Comparison of ENCODE assay signal across 1 cellular context in the genomic region with DNA sequence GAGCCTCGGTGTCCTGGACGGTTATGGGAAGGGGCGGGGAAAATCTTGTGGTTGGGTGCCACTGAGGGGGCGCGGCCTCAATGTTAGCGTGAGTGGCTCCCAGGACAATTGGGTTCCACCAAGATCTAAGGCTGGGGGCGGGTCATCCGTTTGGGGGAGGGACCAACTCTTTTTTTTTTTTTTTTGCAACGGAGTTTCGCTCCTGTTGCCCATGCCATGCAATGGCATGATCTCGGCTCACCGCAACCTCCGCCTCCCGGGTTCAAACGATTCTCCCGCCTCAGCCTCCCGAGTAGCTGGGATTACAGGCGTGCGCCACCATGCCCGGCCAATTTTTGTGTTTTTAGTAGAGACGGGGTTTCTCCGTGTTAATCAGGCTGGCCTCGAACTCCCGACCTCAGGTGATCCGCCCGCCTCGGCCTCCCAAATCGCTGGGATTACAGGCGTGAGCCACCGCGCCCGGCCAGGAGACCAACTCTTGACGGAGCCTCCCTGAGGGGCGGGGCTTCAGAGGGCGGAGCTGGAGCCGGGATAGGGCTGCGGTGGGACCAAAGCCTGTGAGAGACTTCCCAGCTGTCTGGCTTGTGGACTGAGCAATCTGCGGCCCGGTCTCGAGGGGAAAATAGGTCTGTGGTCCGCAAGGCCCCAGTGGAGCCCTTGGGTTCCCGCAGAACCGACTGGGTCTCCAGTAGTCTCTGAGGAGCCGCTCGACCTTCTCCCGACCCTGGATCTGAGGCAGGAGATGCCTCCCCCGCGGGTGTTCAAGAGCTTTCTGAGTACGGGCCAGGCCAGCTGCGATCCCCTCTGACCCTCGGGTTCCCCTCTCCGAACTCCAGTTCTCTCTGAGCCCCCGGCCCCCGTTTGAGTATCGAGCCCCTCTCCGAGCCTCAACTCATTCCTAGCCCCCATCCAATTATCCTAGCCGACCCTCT.
A peak's percentile ranks its signal among the peaks of the same experiment; 100 is the strongest.
TF ChIP-seq lines count a peak whose summit lies in the region.

No MANE protein-coding gene starts in this region.

TF ChIP-seq in HepG2, 621 proteins besides CTCF, POLR2A, EP300 and RAD21 (continued from another document and continues in another):
- TF ChIP-seq ZNF530 (CRISPR knock-in tag; IDR thresholded peaks at IDR 0.05; ENCODE audit: low read depth) (no peak), ZFY (CRISPR knock-in tag; IDR thresholded peaks at IDR 0.05) (peak; percentile 90), SOX6 (IDR thresholded peaks at IDR 0.05) (no peak), SOX6 (CRISPR knock-in tag; IDR thresholded peaks at IDR 0.05) (peak; percentile 36; the same call in 1 of the 2 replicates), DMAP1 (CRISPR knock-in tag; IDR thresholded peaks at IDR 0.05) (no peak; the same call in none of the 2 replicates), CEBPB (IDR thresholded peaks at IDR 0.05; ENCODE audit: borderline replicate concordance, low read depth, low read length) (no peak), DR1 (CRISPR knock-in tag; IDR thresholded peaks at IDR 0.05) (no peak; the same call in 1 of the 2 replicates), FOXA3 (CRISPR knock-in tag; IDR thresholded peaks at IDR 0.05) (peak; percentile 60), ZNF776 (CRISPR knock-in tag; IDR thresholded peaks at IDR 0.05) (0 out of 2 replicates have a peak, but pooled peaks have one; percentile 49), ZC3H13 (CRISPR knock-in tag; IDR thresholded peaks at IDR 0.05) (no peak; the same call in 1 of the 2 replicates), MTF2 (CRISPR knock-in tag; IDR thresholded peaks at IDR 0.05; ENCODE audit: borderline replicate concordance) (no peak), TMF1 (CRISPR knock-in tag; IDR thresholded peaks at IDR 0.05; ENCODE audit: low read depth) (no peak), KAT2B (IDR thresholded peaks at IDR 0.05; ENCODE audit: borderline replicate concordance, low read depth, low read length) (no peak), MEIS1 (CRISPR knock-in tag; IDR thresholded peaks at IDR 0.05; ENCODE audit: borderline replicate concordance) (no peak; the same call in 1 of the 2 replicates), ZNF703 (CRISPR knock-in tag; IDR thresholded peaks at IDR 0.05; ENCODE audit: borderline replicate concordance) (no peak; the same call in 1 of the 2 replicates), ZKSCAN8 (CRISPR knock-in tag; IDR thresholded peaks at IDR 0.05; ENCODE audit: borderline replicate concordance) (no peak; the same call in 1 of the 2 replicates), TOE1 (CRISPR knock-in tag; IDR thresholded peaks at IDR 0.05) (no peak; the same call in 1 of the 2 replicates), ZNF138 (CRISPR knock-in tag; IDR thresholded peaks at IDR 0.05; ENCODE audit: low read depth) (0 out of 2 replicates have a peak, but pooled peaks have one; percentile 10), YEATS2 (CRISPR knock-in tag; IDR thresholded peaks at IDR 0.05; ENCODE audit: borderline replicate concordance) (peak; percentile 41), KLF6 (CRISPR knock-in tag; IDR thresholded peaks at IDR 0.05) (0 out of 2 replicates have a peak, but pooled peaks have one; percentile 42), YEATS4 (CRISPR knock-in tag; IDR thresholded peaks at IDR 0.05; ENCODE audit: borderline replicate concordance) (peak; percentile 85), SALL1 (CRISPR knock-in tag; IDR thresholded peaks at IDR 0.05) (peak; percentile 88), ZSCAN22 (CRISPR knock-in tag; IDR thresholded peaks at IDR 0.05) (peak; percentile 66; the same call in 1 of the 2 replicates), ATAD3A (CRISPR knock-in tag; IDR thresholded peaks at IDR 0.05) (no peak), TOPORS (CRISPR knock-in tag; IDR thresholded peaks at IDR 0.05) (no peak), NFRKB (IDR thresholded peaks at IDR 0.05) (no peak), ZNF670 (CRISPR knock-in tag; IDR thresholded peaks at IDR 0.05; ENCODE audit: borderline replicate concordance) (no peak; the same call in 1 of the 2 replicates), NCOR1 (IDR thresholded peaks at IDR 0.05; ENCODE audit: borderline replicate concordance, low read length) (peak; percentile 69; the same call in 1 of the 2 replicates), HDAC1 (CRISPR knock-in tag; IDR thresholded peaks at IDR 0.05) (peak; percentile 74), ZNF761 (CRISPR knock-in tag; conservative IDR thresholded peaks at IDR 0.05) (peak; percentile 42; the same call in 1 of the 2 replicates), ZBTB42 (CRISPR knock-in tag; IDR thresholded peaks at IDR 0.05) (no peak), ZFAT (CRISPR knock-in tag; conservative IDR thresholded peaks at IDR 0.05) (no peak; the same call in 1 of the 2 replicates), TP53 (CRISPR knock-in tag; conservative IDR thresholded peaks at IDR 0.05) (peak; percentile 88; the same call in 1 of the 2 replicates), PTBP1 (IDR thresholded peaks at IDR 0.05; ENCODE audit: low read depth, low read length, poor library complexity, severe bottlenecking) (peak; percentile 68), ZNF720 (CRISPR knock-in tag; IDR thresholded peaks at IDR 0.05) (no peak), JUND (CRISPR knock-in tag; IDR thresholded peaks at IDR 0.05) (0 out of 2 replicates have a peak, but pooled peaks have one; percentile 25), KLF11 (CRISPR knock-in tag; IDR thresholded peaks at IDR 0.05) (0 out of 2 replicates have a peak, but pooled peaks have one; percentile 31), GATAD1 (CRISPR knock-in tag; IDR thresholded peaks at IDR 0.05) (no peak; the same call in 1 of the 2 replicates), SMYD3 (CRISPR knock-in tag; IDR thresholded peaks at IDR 0.05) (no peak; the same call in 1 of the 2 replicates), SIX4 (CRISPR knock-in tag; IDR thresholded peaks at IDR 0.05) (no peak), ETV6 (CRISPR knock-in tag; conservative IDR thresholded peaks at IDR 0.05) (0 out of 2 replicates have a peak, but pooled peaks have one; percentile 83), ZFP36 (IDR thresholded peaks at IDR 0.05; ENCODE audit: borderline replicate concordance, low read depth, low read length, partially characterized antibody) (no peak), NPAS2 (CRISPR knock-in tag; IDR thresholded peaks at IDR 0.05; ENCODE audit: borderline replicate concordance) (no peak; the same call in 1 of the 2 replicates), ZNF552 (CRISPR knock-in tag; IDR thresholded peaks at IDR 0.05; ENCODE audit: borderline replicate concordance) (0 out of 2 replicates have a peak, but pooled peaks have one; percentile 63), SCMH1 (CRISPR knock-in tag; IDR thresholded peaks at IDR 0.05; ENCODE audit: borderline replicate concordance) (no peak), ZNF441 (CRISPR knock-in tag; IDR thresholded peaks at IDR 0.05; ENCODE audit: borderline replicate concordance) (peak; percentile 83; the same call in 1 of the 2 replicates), DNMT1 (CRISPR knock-in tag; IDR thresholded peaks at IDR 0.05) (peak; percentile 78), POGZ (CRISPR knock-in tag; IDR thresholded peaks at IDR 0.05) (peak; percentile 92), ZNF331 (CRISPR knock-in tag; IDR thresholded peaks at IDR 0.05) (peak; percentile 54; the same call in 1 of the 2 replicates), KMT2B (CRISPR knock-in tag; IDR thresholded peaks at IDR 0.05) (0 out of 2 replicates have a peak, but pooled peaks have one; percentile 48)
- TF ChIP-seq, protein P1, sequence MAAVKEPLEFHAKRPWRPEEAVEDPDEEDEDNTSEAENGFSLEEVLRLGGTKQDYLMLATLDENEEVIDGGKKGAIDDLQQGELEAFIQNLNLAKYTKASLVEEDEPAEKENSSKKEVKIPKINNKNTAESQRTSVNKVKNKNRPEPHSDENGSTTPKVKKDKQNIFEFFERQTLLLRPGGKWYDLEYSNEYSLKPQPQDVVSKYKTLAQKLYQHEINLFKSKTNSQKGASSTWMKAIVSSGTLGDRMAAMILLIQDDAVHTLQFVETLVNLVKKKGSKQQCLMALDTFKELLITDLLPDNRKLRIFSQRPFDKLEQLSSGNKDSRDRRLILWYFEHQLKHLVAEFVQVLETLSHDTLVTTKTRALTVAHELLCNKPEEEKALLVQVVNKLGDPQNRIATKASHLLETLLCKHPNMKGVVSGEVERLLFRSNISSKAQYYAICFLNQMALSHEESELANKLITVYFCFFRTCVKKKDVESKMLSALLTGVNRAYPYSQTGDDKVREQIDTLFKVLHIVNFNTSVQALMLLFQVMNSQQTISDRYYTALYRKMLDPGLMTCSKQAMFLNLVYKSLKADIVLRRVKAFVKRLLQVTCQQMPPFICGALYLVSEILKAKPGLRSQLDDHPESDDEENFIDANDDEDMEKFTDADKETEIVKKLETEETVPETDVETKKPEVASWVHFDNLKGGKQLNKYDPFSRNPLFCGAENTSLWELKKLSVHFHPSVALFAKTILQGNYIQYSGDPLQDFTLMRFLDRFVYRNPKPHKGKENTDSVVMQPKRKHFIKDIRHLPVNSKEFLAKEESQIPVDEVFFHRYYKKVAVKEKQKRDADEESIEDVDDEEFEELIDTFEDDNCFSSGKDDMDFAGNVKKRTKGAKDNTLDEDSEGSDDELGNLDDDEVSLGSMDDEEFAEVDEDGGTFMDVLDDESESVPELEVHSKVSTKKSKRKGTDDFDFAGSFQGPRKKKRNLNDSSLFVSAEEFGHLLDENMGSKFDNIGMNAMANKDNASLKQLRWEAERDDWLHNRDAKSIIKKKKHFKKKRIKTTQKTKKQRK (IDR thresholded peaks at IDR 0.05; ENCODE audit: low read length): no peak
- TF ChIP-seq, protein P2, sequence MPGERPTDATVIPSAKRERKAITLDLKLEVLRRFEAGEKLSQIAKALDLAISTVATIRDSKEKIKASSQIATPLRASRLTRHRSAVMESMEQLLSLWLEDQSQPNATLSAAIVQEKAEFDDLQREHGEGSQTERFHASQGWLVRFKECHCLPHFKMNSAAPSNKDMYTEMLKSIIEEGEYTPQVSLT (CRISPR knock-in tag; IDR thresholded peaks at IDR 0.05; ENCODE audit: borderline replicate concordance, low read depth): no peak
- TF ChIP-seq, protein P3, sequence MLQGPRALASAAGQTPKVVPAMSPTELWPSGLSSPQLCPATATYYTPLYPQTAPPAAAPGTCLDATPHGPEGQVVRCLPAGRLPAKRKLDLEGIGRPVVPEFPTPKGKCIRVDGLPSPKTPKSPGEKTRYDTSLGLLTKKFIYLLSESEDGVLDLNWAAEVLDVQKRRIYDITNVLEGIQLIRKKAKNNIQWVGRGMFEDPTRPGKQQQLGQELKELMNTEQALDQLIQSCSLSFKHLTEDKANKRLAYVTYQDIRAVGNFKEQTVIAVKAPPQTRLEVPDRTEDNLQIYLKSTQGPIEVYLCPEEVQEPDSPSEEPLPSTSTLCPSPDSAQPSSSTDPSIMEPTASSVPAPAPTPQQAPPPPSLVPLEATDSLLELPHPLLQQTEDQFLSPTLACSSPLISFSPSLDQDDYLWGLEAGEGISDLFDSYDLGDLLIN (CRISPR knock-in tag; IDR thresholded peaks at IDR 0.05; ENCODE audit: borderline replicate concordance): 0 out of 2 replicates have a peak, but pooled peaks have one; percentile 55
- TF ChIP-seq, protein P4, sequence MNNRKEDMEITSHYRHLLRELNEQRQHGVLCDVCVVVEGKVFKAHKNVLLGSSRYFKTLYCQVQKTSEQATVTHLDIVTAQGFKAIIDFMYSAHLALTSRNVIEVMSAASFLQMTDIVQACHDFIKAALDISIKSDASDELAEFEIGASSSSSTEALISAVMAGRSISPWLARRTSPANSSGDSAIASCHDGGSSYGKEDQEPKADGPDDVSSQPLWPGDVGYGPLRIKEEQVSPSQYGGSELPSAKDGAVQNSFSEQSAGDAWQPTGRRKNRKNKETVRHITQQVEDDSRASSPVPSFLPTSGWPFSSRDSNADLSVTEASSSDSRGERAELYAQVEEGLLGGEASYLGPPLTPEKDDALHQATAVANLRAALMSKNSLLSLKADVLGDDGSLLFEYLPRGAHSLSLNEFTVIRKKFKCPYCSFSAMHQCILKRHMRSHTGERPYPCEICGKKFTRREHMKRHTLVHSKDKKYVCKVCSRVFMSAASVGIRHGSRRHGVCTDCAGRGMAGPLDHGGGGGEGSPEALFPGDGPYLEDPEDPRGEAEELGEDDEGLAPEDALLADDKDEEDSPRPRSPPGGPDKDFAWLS (CRISPR knock-in tag; IDR thresholded peaks at IDR 0.05; ENCODE audit: borderline replicate concordance): no peak
- TF ChIP-seq, protein P5, sequence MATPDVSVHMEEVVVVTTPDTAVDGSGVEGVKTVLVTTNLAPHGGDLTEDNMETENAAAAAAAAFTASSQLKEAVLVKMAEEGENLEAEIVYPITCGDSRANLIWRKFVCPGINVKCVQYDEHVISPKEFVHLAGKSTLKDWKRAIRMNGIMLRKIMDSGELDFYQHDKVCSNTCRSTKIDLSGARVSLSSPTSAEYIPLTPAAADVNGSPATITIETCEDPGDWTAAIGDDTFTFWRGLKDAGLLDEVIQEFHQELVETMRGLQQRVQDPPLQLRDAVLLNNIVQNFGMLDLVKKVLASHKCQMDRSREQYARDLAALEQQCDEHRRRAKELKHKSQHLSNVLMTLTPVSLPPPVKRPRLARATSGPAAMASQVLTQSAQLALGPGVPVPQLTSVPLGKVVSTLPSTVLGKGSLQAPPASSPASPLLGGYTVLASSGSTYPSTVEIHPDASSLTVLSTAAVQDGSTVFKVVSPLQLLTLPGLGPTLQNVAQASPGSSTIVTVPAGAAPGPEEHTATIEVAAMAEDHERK (CRISPR knock-in tag; IDR thresholded peaks at IDR 0.05; ENCODE audit: low read depth): peak; percentile 17; the same call in 1 of the 2 replicates
- TF ChIP-seq, protein P6, sequence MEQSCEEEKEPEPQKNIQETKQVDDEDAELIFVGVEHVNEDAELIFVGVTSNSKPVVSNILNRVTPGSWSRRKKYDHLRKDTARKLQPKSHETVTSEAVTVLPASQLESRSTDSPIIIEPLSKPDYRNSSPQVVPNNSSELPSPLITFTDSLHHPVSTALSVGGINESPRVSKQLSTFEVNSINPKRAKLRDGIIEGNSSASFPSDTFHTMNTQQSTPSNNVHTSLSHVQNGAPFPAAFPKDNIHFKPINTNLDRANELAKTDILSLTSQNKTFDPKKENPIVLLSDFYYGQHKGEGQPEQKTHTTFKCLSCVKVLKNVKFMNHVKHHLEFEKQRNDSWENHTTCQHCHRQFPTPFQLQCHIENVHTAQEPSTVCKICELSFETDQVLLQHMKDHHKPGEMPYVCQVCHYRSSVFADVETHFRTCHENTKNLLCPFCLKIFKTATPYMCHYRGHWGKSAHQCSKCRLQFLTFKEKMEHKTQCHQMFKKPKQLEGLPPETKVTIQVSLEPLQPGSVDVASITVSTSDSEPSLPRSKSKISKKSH (CRISPR knock-in tag; IDR thresholded peaks at IDR 0.05; ENCODE audit: borderline replicate concordance): peak; percentile 99
- TF ChIP-seq, protein P7, sequence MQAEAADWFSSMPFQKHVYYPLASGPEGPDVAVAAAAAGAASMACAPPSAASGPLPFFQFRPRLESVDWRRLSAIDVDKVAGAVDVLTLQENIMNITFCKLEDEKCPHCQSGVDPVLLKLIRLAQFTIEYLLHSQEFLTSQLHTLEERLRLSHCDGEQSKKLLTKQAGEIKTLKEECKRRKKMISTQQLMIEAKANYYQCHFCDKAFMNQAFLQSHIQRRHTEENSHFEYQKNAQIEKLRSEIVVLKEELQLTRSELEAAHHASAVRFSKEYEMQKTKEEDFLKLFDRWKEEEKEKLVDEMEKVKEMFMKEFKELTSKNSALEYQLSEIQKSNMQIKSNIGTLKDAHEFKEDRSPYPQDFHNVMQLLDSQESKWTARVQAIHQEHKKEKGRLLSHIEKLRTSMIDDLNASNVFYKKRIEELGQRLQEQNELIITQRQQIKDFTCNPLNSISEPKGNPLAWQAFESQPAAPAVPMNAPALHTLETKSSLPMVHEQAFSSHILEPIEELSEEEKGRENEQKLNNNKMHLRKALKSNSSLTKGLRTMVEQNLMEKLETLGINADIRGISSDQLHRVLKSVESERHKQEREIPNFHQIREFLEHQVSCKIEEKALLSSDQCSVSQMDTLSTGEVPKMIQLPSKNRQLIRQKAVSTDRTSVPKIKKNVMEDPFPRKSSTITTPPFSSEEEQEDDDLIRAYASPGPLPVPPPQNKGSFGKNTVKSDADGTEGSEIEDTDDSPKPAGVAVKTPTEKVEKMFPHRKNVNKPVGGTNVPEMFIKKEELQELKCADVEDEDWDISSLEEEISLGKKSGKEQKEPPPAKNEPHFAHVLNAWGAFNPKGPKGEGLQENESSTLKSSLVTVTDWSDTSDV (CRISPR knock-in tag; IDR thresholded peaks at IDR 0.05): no peak
